Comparison of ENCODE assay signal across 16 cellular contexts in genomic region chr1:214067853-214068703, GRCh38.
DNase-seq lines count a peak whose midpoint lies in the region; ATAC-seq and TF ChIP-seq lines count a peak whose summit lies in the region.
"Had no signal": no experiment of that assay in that cellular context is flagged by ENCODE, and none has a peak within 500 bp of the region (broad histone marks: within the 10 kb centered on the region; RNA-seq: fewer than 3 reads in every experiment).

No MANE protein-coding gene starts in this region.

- no peak for TF ChIP-seq POLR2A in right lobe of liver (IDR thresholded peaks at IDR 0.05)

- H3K36me3 Mint-ChIP-seq in glutamatergic neuron (ENCODE audit: unreplicated experiment) (no peaks in the 10 kb centered on the region), type B pancreatic cell (no peaks in the 10 kb centered on the region)
- no peaks in the 10 kb centered on the region for H3K36me3 Mint-ChIP-seq in activated CD4-positive, alpha-beta T cell treated with anti-CD3 and anti-CD28 coated beads for 36 hours (ENCODE audit: low read depth)
- H3K36me3 Mint-ChIP-seq: CD4-positive, CD25-positive, alpha-beta regulatory T cell had no signal

- peaks cover 1% of the 10 kb centered on the region for H3K9me3 Mint-ChIP-seq in glutamatergic neuron (ENCODE audit: unreplicated experiment)
- H3K9me3 Mint-ChIP-seq in type B pancreatic cell: no peaks in the 10 kb centered on the region
- no peaks in the 10 kb centered on the region for H3K9me3 Mint-ChIP-seq in activated CD4-positive, alpha-beta T cell treated with anti-CD3 and anti-CD28 coated beads for 36 hours (ENCODE audit: low read depth)
- H3K9me3 Mint-ChIP-seq: CD4-positive, CD25-positive, alpha-beta regulatory T cell had no signal

- H3K27ac ChIP-seq in HEK293 (ENCODE audit: extremely low read depth, low read depth, low read length): no peak overlapping the region
- peak overlapping the region in 2 of 3 donors; percentile 34 to 57 for H3K27ac ChIP-seq in right lobe of liver
- H3K27ac ChIP-seq: BLaER1, HL-60 had no signal

- H3K4me3 Mint-ChIP-seq in glutamatergic neuron (ENCODE audit: unreplicated experiment): no peak overlapping the region
- no peak overlapping the region for H3K4me3 Mint-ChIP-seq in type B pancreatic cell
- no peak overlapping the region for H3K4me3 Mint-ChIP-seq in activated CD4-positive, alpha-beta T cell treated with anti-CD3 and anti-CD28 coated beads for 36 hours
- H3K4me3 Mint-ChIP-seq: CD4-positive, CD25-positive, alpha-beta regulatory T cell had no signal

- peaks cover 28% of the 10 kb centered on the region for H3K4me1 Mint-ChIP-seq in glutamatergic neuron (ENCODE audit: low read depth, unreplicated experiment)
- peaks cover 18% of the 10 kb centered on the region for H3K4me1 Mint-ChIP-seq in type B pancreatic cell (ENCODE audit: unreplicated experiment)
- H3K4me1 Mint-ChIP-seq in activated CD4-positive, alpha-beta T cell treated with anti-CD3 and anti-CD28 coated beads for 36 hours: no peaks in the 10 kb centered on the region

- DNase-seq in glutamatergic neuron: no peak
- no peak for DNase-seq in right lobe of liver
- DNase-seq in type B pancreatic cell (ENCODE audit: extremely low spot score, unreplicated experiment): no peak
- DNase-seq in activated CD4-positive, alpha-beta T cell treated with anti-CD3 and anti-CD28 coated beads for 36 hours: no peak
- DNase-seq: AML-193; CD4-positive, CD25-positive, alpha-beta regulatory T cell; DMS153; DMS79 treated with DMSO at 0.1 percent for 48 hours; EL; HCEC 1CT; KBM-7 had no signal

- intact Hi-C loops in right lobe of liver (cut with DNase I): no loop called here
- intact Hi-C loops in activated CD4-positive, alpha-beta T cell treated with anti-CD3 and anti-CD28 coated beads for 36 hours (cut with DNase I, micrococcal nuclease): no loop called here

- no peaks in the 10 kb centered on the region for H3K27me3 ChIP-seq in right lobe of liver
- H3K27me3 ChIP-seq: BLaER1 had no signal

- ATAC-seq in right lobe of liver (peak; percentile 48 to 75 (median 54)), HG02571 (IDR thresholded peaks at IDR 0.05; ENCODE audit: unreplicated experiment) (no peak), GM19467 (IDR thresholded peaks at IDR 0.05; ENCODE audit: unreplicated experiment) (no peak)
- ATAC-seq in activated CD4-positive, alpha-beta T cell treated with anti-CD3 and anti-CD28 coated beads for 36 hours: no peak

- H3K4me1 ChIP-seq in HEK293 (ENCODE audit: control insufficient read depth, insufficient read depth, low read length): no peaks in the 10 kb centered on the region
- peaks cover 0 to 30% (median 4%) of the 10 kb centered on the region in 4 donors for H3K4me1 ChIP-seq in right lobe of liver
- H3K4me1 ChIP-seq: BLaER1 had no signal

- H3K4me3 ChIP-seq in HEK293 (ENCODE audit: low read depth, low read length): no peak overlapping the region
- H3K4me3 ChIP-seq in right lobe of liver: no peak overlapping the region
- H3K4me3 ChIP-seq: BLaER1 had no signal

- H3K27ac Mint-ChIP-seq in glutamatergic neuron (ENCODE audit: unreplicated experiment) (peak overlapping the region; percentile 53), type B pancreatic cell (peak overlapping the region; percentile 3)
- H3K27ac Mint-ChIP-seq in activated CD4-positive, alpha-beta T cell treated with anti-CD3 and anti-CD28 coated beads for 36 hours: no peak overlapping the region
- H3K27ac Mint-ChIP-seq: CD4-positive, CD25-positive, alpha-beta regulatory T cell had no signal

- H3K27me3 Mint-ChIP-seq in glutamatergic neuron (ENCODE audit: unreplicated experiment) (no peaks in the 10 kb centered on the region), type B pancreatic cell (peaks cover 18% of the 10 kb centered on the region)
- H3K27me3 Mint-ChIP-seq in activated CD4-positive, alpha-beta T cell treated with anti-CD3 and anti-CD28 coated beads for 36 hours: peaks cover 4% of the 10 kb centered on the region
- H3K27me3 Mint-ChIP-seq: CD4-positive, CD25-positive, alpha-beta regulatory T cell had no signal

- no peaks in the 10 kb centered on the region for H3K9me3 ChIP-seq in HEK293 (ENCODE audit: control insufficient read depth, insufficient read depth, low read depth, low read length)
- H3K9me3 ChIP-seq in right lobe of liver: no peaks in the 10 kb centered on the region
- H3K9me3 ChIP-seq: BLaER1 had no signal

- H3K36me3 ChIP-seq in HEK293 (ENCODE audit: control insufficient read depth in 2 of 2, insufficient read depth in 1 of 2, low read length in 2 of 2) (no peaks in the 10 kb centered on the region), right lobe of liver (no peaks in the 10 kb centered on the region)
- H3K36me3 ChIP-seq: BLaER1 had no signal

- POLR2A ChIA-PET in HEK293 (lab: Yijun Ruan, JAX): interaction anchor here (0.6 kb wide), 1 partner anchor 788 kb away, joined by 3 read pairs; no protein-coding TSS in a partner anchor
- POLR2A ChIA-PET in activated CD4-positive, alpha-beta T cell treated with anti-CD3 and anti-CD28 coated beads for 36 hours (lab: Charles Lee): no interaction called here

- WGBS in right lobe of liver (ENCODE audit: insufficient coverage, low coverage, low lambda C conversion rate, missing lambda C conversion rate): 66% methylated on average over 10 of the region's 11 CpGs

- TF ChIP-seq CTCF in HEK293 (tag by site-specific recombination; IDR thresholded peaks at IDR 0.05): no peak
- TF ChIP-seq CTCF in glutamatergic neuron (IDR thresholded peaks at IDR 0.05; ENCODE audit: partially characterized antibody, unreplicated experiment): no peak
- no peak for TF ChIP-seq CTCF in right lobe of liver (IDR thresholded peaks at IDR 0.05)
- TF ChIP-seq CTCF in type B pancreatic cell (conservative IDR thresholded peaks at IDR 0.05): no peak

- CTCF ChIA-PET in HEK293 (lab: Yijun Ruan, JAX): interaction anchor here (0.6 to 0.7 kb wide), 2 partner anchors 71 to 228 kb away, joined by 3 read pairs; no protein-coding TSS in a partner anchor
- CTCF ChIA-PET in activated CD4-positive, alpha-beta T cell treated with anti-CD3 and anti-CD28 coated beads for 36 hours (lab: Charles Lee): interaction anchor here (0.6 kb wide), 1 partner anchor 456 kb away, joined by 3 read pairs; no protein-coding TSS in a partner anchor

TF ChIP-seq in HEK293, 187 proteins besides CTCF, POLR2A, EP300 and RAD21:
- TF ChIP-seq RBAK (tag by site-specific recombination; IDR thresholded peaks at IDR 0.05) (no peak), EGR2 (tag by site-specific recombination; IDR thresholded peaks at IDR 0.05; ENCODE audit: low read depth) (0 out of 2 replicates have a peak, but pooled peaks have one; percentile 9), ZNF560 (tag by site-specific recombination; IDR thresholded peaks at IDR 0.05; ENCODE audit: borderline replicate concordance) (no peak), ZNF202 (tag by site-specific recombination; IDR thresholded peaks at IDR 0.05; ENCODE audit: borderline replicate concordance) (no peak), ZBTB26 (tag by site-specific recombination; optimal IDR thresholded peaks at IDR 0.05) (no peak), ZBTB1 (tag by site-specific recombination; IDR thresholded peaks at IDR 0.05) (no peak), ZSCAN4 (tag by site-specific recombination; IDR thresholded peaks at IDR 0.05) (peak; percentile 85)
TF ChIP-seq in HEK293: peak in this region for 2.

Comparison
In these comparisons a context has a peak if more than half of its experiments do, and no peak if none do; other contexts are left out.
1. ATAC-seq: peak in right lobe of liver (4 of 4); none in activated CD4-positive, alpha-beta T cell treated with anti-CD3 and anti-CD28 coated beads for 36 hours (single experiment), HG02571 (single experiment) and GM19467 (single experiment).